Comparison of ENCODE assay signal across 25 cellular contexts in genomic region chr7:115775981-115776380, GRCh38.
"Had no signal": no experiment of that assay in that cellular context is flagged by ENCODE, and none has a peak within 500 bp of the region (broad histone marks: within the 10 kb centered on the region; RNA-seq: fewer than 3 reads in every experiment).

No MANE protein-coding gene starts in this region.

- DNase-seq: activated B cell treated with CpG ODN at 0.5 μM for 24 hours; activated CD4-positive, alpha-beta T cell treated with anti-CD3 and anti-CD28 coated beads for 36 hours; activated CD4-positive, alpha-beta T cell treated with anti-CD3 and anti-CD28 coated beads, Interleukin-2, amount 50 U/mL, for 4 hours; activated CD8-positive, alpha-beta memory T cell treated with anti-CD3 and anti-CD28 coated beads for 24 hours; activated CD8-positive, alpha-beta memory T cell treated with anti-CD3 and anti-CD28 coated beads, Interleukin-2, amount 50 U/mL, for 4 hours; activated T-cell treated with anti-CD3 and anti-CD28 coated beads, Interleukin-2, amount 50 U/mL, for 24 hours; aorta; brain microvascular endothelial cell; central memory CD4-positive, alpha-beta T cell; dermis blood vessel endothelial cell; effector memory CD4-positive, alpha-beta T cell; gastrocnemius medialis; head of caudate nucleus; islet precursor cell; lower lobe of right lung; naive thymus-derived CD8-positive, alpha-beta T cell; sigmoid colon; stimulated activated CD4-positive, alpha-beta T cell treated with anti-CD3 and anti-CD28 coated beads, Interleukin-2, amount 100 ng/mL, for 48 hours; stimulated activated naive CD4-positive, alpha-beta T cell; T1000 had no signal

- H3K27ac ChIP-seq: brain microvascular endothelial cell, esophagus muscularis mucosa, gastrocnemius medialis, lower lobe of right lung, neural progenitor cell, sigmoid colon, thoracic aorta had no signal

- ATAC-seq: activated CD4-positive, alpha-beta T cell treated with anti-CD3 and anti-CD28 coated beads for 36 hours; activated naive CD4-positive, alpha-beta T cell treated with anti-CD3 and anti-CD28 coated beads, Interleukin-2, amount 50 U/mL, for 72 hours; activated T-helper 17 cell treated with anti-CD3 and anti-CD28 coated beads, Interleukin-2, amount 50 U/mL, for 72 hours; gastrocnemius medialis; naive thymus-derived CD8-positive, alpha-beta T cell had no signal
